In the genomic region with DNA sequence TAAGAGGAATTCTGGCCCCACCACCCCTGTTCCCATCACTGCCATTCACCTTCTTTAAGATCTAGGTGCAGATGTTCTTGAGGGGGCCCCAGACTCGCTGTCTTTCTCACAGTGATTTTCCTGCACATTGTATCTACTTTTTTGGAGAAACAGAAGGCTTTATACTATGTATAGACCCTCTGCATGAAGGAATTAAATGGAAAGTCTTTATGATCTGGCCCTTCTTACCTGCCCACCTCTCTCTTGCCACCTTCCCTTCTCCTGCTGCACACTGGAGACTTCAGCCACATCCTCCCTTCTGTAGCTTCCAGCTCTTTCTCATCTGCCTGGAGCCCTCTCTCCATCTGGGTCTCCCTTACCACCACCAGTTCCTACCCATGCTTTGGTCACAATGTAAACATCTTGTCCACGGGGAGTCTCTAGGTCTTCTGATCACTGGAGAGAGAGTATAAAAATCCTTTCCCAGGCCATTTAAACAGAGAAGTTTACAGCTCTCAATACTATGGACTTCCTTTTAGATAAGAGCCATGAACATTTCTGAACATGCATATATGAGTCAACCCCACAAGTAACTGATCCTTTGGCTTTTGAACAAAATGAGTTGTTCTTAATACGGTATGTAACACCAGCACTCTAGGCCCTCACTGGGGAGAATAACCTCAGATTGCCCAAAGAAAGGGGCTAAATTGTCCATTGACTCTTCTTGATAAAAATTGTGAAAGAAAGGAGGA, we compare ENCODE assay signal across 11 cellular contexts. TPM values are rescaled to one million over a fixed set of nuclear protein-coding genes. Genes with fewer than 3 reads are reported as not detected.
DNase-seq lines count a peak whose midpoint lies in the region; ATAC-seq, FAIRE-seq and TF ChIP-seq lines count a peak whose summit lies in the region.
"Had no signal": no experiment of that assay in that cellular context is flagged by ENCODE, and none has a peak within 500 bp of the region (broad histone marks: within the 10 kb centered on the region; RNA-seq: fewer than 3 reads in every experiment).

No MANE protein-coding gene starts in this region.

- no peaks in the 10 kb centered on the region for H3K79me2 ChIP-seq in K562 (ENCODE audit: control insufficient read depth, insufficient read depth, low read length)

- TF ChIP-seq POLR2A in K562 (conservative IDR thresholded peaks at IDR 0.05): no peak

- no TSS peak for BruUV-seq in K562 (replicated peaks; lab: Mats Ljungman, UMichigan)

- no peak overlapping the region for H3K4me3 Mint-ChIP-seq in CD8-positive, alpha-beta T cell

- no peaks in the 10 kb centered on the region for H3K9me1 ChIP-seq in K562 (ENCODE audit: control insufficient read depth, insufficient read depth, low read length)

- no peak overlapping the region for H3K9ac ChIP-seq in K562 (ENCODE audit: insufficient read depth in 1 of 2, low read depth in 2 of 2, low read length in 2 of 2)
- no peak overlapping the region for H3K9ac ChIP-seq in mucosa of rectum (ENCODE audit: low read depth in 1 of 2, low read length in 2 of 2)

- H3K9me3 Mint-ChIP-seq in CD8-positive, alpha-beta T cell: no peaks in the 10 kb centered on the region

- H3K9me3 ChIP-seq in CD8-positive, alpha-beta T cell (ENCODE audit: low read length): no peaks in the 10 kb centered on the region
- H3K9me3 ChIP-seq in K562 (replicated peaks; ENCODE audit: control insufficient read depth, insufficient read depth, low read depth, low read length): no peaks in the 10 kb centered on the region
- no peaks in the 10 kb centered on the region for H3K9me3 ChIP-seq in mucosa of rectum (ENCODE audit: control insufficient read depth in 2 of 2, low read length in 2 of 2)

- no peak overlapping the region for H3K27ac ChIP-seq in CD8-positive, alpha-beta T cell (ENCODE audit: low read depth, low read length)
- peak overlapping the region; percentile 29; the same call in 1 of the 3 replicates for H3K27ac ChIP-seq in K562 (ENCODE audit: extremely low read depth, low read depth, low read length)
- peak overlapping the region; percentile 10 to 13 for H3K27ac ChIP-seq in mucosa of rectum (ENCODE audit: low read depth in 2 of 2, low read length in 2 of 2)

- TF ChIP-seq RAD21 in K562 (CRISPR knock-in tag; conservative IDR thresholded peaks at IDR 0.05 in 1 of 2, IDR thresholded peaks at IDR 0.05 in 1 of 2): no peak

- POLR2A ChIA-PET in CD8-positive, alpha-beta T cell (lab: Charles Lee): interaction anchor here (0.8 to 2.4 kb wide), 6 partner anchors 13 to 273 kb away, joined by 3 to 9 read pairs (median 4); a partner anchor contains a TSS
- POLR2A ChIA-PET in K562 (lab: Yijun Ruan, JAX): interaction anchor here (0.6 to 1.5 kb wide), 2 partner anchors 12 to 133 kb away, joined by 3 read pairs; no protein-coding TSS in a partner anchor

- no peaks in the 10 kb centered on the region for H4K20me1 ChIP-seq in K562 (replicated peaks; ENCODE audit: control insufficient read depth, insufficient read depth, low read length)

- no peak for TF ChIP-seq CTCF in CD8-positive, alpha-beta T cell (IDR thresholded peaks at IDR 0.05)
- TF ChIP-seq CTCF in K562 (IDR thresholded peaks at IDR 0.05 in 2 of 3, conservative IDR thresholded peaks at IDR 0.05 in 1 of 3; ENCODE audit: insufficient read depth in 2 of 3, low read depth in 1 of 3, low read length in 3 of 3): no peak

- H3K4me3 ChIP-seq in CD8-positive, alpha-beta T cell (ENCODE audit: low read depth, low read length): no peak overlapping the region
- H3K4me3 ChIP-seq in K562: no peak overlapping the region
- no peak overlapping the region for H3K4me3 ChIP-seq in mucosa of rectum (ENCODE audit: low read length in 2 of 2)

- H3K27me3 ChIP-seq in CD8-positive, alpha-beta T cell (ENCODE audit: insufficient read depth, low read length): no peaks in the 10 kb centered on the region
- H3K27me3 ChIP-seq in K562 (ENCODE audit: control insufficient read depth in 2 of 2, insufficient read depth in 2 of 2, low read length in 2 of 2) (no peaks in the 10 kb centered on the region), mucosa of rectum (ENCODE audit: control insufficient read depth in 2 of 2, insufficient read depth in 2 of 2, low read length in 2 of 2) (no peaks in the 10 kb centered on the region)

- in situ Hi-C loops in K562 (cut with MboI): loop anchor here (10.0 kb wide), 1 partner anchor 184 kb away; no protein-coding TSS in a partner anchor

- no peak overlapping the region for H3K4me2 ChIP-seq in K562 (ENCODE audit: insufficient read depth, low read length)

- no peak for ATAC-seq in CD8-positive, alpha-beta T cell
- ATAC-seq in K562 (no peak), GM21528 (IDR thresholded peaks at IDR 0.05; ENCODE audit: low FRiP score, unreplicated experiment) (no peak)
- ATAC-seq: Panc1 had no signal

- H3K27me3 Mint-ChIP-seq in CD8-positive, alpha-beta T cell (ENCODE audit: low read depth): no peaks in the 10 kb centered on the region

- DNase-seq in CD8-positive, alpha-beta T cell: peak in 2 of 7 experiments; percentile 6 to 34
- peak; percentile 52 for DNase-seq in MV-4-11 (lab: John Stamatoyannopoulos, UW)
- no peak for DNase-seq in K562 (ENCODE audit: extremely low read depth in 1 of 4, low spot score in 3 of 4)
- DNase-seq in NCI-H446 (lab: John Stamatoyannopoulos, UW): no peak
- DNase-seq in EL: no peak
- no peak for DNase-seq in T-helper 9 cell
- DNase-seq: NCI-H1436 treated with DMSO at 0.1 percent for 48 hours had no signal

- H3K36me3 Mint-ChIP-seq in CD8-positive, alpha-beta T cell: peaks cover 53% of the 10 kb centered on the region

- no peak for FAIRE-seq in K562 (lab: Jason Lieb, UNC)
- FAIRE-seq: D721Med had no signal

- 9% methylated on average over 3 of the region's 3 CpGs for WGBS in K562 (ENCODE audit: insufficient coverage, low coverage, missing lambda C conversion rate)

- H2AFZ ChIP-seq in K562 (ENCODE audit: low read depth, low read length): peak overlapping the region; percentile 49; the same call in 1 of the 2 replicates

- peak overlapping the region; percentile 79 for H3K27ac Mint-ChIP-seq in CD8-positive, alpha-beta T cell

- H3K4me1 Mint-ChIP-seq in CD8-positive, alpha-beta T cell (ENCODE audit: low read depth): peaks cover 86% of the 10 kb centered on the region

- H3K36me3 ChIP-seq in CD8-positive, alpha-beta T cell (ENCODE audit: insufficient read depth, low read length): no peaks in the 10 kb centered on the region
- H3K36me3 ChIP-seq in K562 (ENCODE audit: control insufficient read depth, insufficient read depth, low read length) (no peaks in the 10 kb centered on the region), mucosa of rectum (ENCODE audit: control insufficient read depth in 2 of 2, insufficient read depth in 2 of 2, low read length in 2 of 2) (no peaks in the 10 kb centered on the region)

- intact Hi-C loops in CD8-positive, alpha-beta T cell (cut with DNase I, micrococcal nuclease): no loop called here
- intact Hi-C loops in K562 (cut with micrococcal nuclease): no loop called here

- no peak for TF ChIP-seq EP300 in K562 (IDR thresholded peaks at IDR 0.05; ENCODE audit: low read length)

- CTCF ChIA-PET in CD8-positive, alpha-beta T cell (lab: Charles Lee): interaction anchor here (1.0 to 7.1 kb wide), 15 partner anchors 10 to 277 kb away, joined by 3 to 113 read pairs (median 5); no protein-coding TSS in a partner anchor
- CTCF ChIA-PET in K562 (lab: Yijun Ruan, JAX; ENCODE audit: low intra/inter-chr PET ratio): no interaction called here

- H3K4me1 ChIP-seq in CD8-positive, alpha-beta T cell (ENCODE audit: insufficient read depth, low read length): peaks cover 82% of the 10 kb centered on the region
- peaks cover 0 to 11% of the 10 kb centered on the region in 2 experiments; a peak in 2 of 5 replicates for H3K4me1 ChIP-seq in K562 (replicated peaks in 1 of 2; ENCODE audit: control insufficient read depth in 2 of 2, insufficient read depth in 2 of 2, low read length in 2 of 2)
- peaks cover 9 to 13% of the 10 kb centered on the region in 2 donors for H3K4me1 ChIP-seq in mucosa of rectum (ENCODE audit: control insufficient read depth in 2 of 2, insufficient read depth in 2 of 2, low read length in 2 of 2)

TF ChIP-seq in K562, 482 proteins besides CTCF, POLR2A, EP300 and RAD21 (continues in another document):
- TF ChIP-seq NONO (IDR thresholded peaks at IDR 0.05; ENCODE audit: low read depth in 2 of 2, low read length in 1 of 2) (no peak), EP400 (IDR thresholded peaks at IDR 0.05) (no peak), RAD51 (IDR thresholded peaks at IDR 0.05; ENCODE audit: borderline replicate concordance, low read depth) (no peak), SNRNP70 (optimal IDR thresholded peaks at IDR 0.05; ENCODE audit: low read depth, low read length) (no peak), FOSL1 (tag; conservative IDR thresholded peaks at IDR 0.05) (peak; percentile 64; the same call in 1 of the 2 replicates), CHCHD3 (CRISPR knock-in tag; IDR thresholded peaks at IDR 0.05) (no peak)
- TF ChIP-seq, protein P1, sequence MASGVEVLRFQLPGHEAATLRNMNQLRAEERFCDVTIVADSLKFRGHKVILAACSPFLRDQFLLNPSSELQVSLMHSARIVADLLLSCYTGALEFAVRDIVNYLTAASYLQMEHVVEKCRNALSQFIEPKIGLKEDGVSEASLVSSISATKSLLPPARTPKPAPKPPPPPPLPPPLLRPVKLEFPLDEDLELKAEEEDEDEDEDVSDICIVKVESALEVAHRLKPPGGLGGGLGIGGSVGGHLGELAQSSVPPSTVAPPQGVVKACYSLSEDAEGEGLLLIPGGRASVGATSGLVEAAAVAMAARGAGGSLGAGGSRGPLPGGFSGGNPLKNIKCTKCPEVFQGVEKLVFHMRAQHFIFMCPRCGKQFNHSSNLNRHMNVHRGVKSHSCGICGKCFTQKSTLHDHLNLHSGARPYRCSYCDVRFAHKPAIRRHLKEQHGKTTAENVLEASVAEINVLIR (CRISPR knock-in tag; IDR thresholded peaks at IDR 0.05): no peak

RNA-seq across cellular contexts. Expression of a gene that starts 5.7 kb away (rescaled TPM):
- 10 to 100 TPM; 35.8 to 36.7 TPM for total RNA-seq in CD8-positive, alpha-beta T cell
- total RNA-seq in K562 (2011; cell fraction: chromatin; rRNA removed; ENCODE audit: low replicate concordance): 12.4 and 14.6 TPM in 2 replicates
- 7.8 and 9.2 TPM in 2 replicates for total RNA-seq in K562 (2011; cell fraction: nucleolus; rRNA removed)
- 8.2 and 9.0 TPM in 2 replicates for total RNA-seq in K562 (2011; cell fraction: nucleoplasm; rRNA removed)
- total RNA-seq in K562 (2014; rRNA removed) (10.0 and 12.8 TPM in 2 replicates), K562 (2014; rRNA removed; fragmentation: Illumina TruSeq; extraction: Trizol) (9.7 and 13.1 TPM in 2 replicates), K562 (2015; rRNA removed; fragmentation: Illumina TruSeq; extraction: Trizol) (9.7 and 10.7 TPM in 2 replicates), K562 (2021) (9.8 and 13.2 TPM in 2 replicates)
- polyA plus RNA-seq in K562 (2011; rRNA removed) (3.7 and 12.5 TPM in 2 replicates), K562 (2014; fragmentation: Illumina TruSeq; extraction: Trizol) (14.8 and 16.0 TPM in 2 replicates), K562 (2014; fragmentation: Nextera tagmentation; extraction: Ambion mirVana) (1 to 10 TPM; 4.9 to 6.8 TPM), K562 (2014; rRNA removed) (7.7 and 11.6 TPM in 2 replicates)
- 3.7 and 10.4 TPM in 2 replicates for polyA plus RNA-seq in K562 (2011; cell fraction: cytosol; rRNA removed)
- 4.7 and 19.4 TPM in 2 replicates for polyA plus RNA-seq in K562 (2011; cell fraction: nucleus; rRNA removed)
- polyA plus RNA-seq in K562 (2012): 16.8 and 21.5 TPM in 2 replicates
- polyA minus RNA-seq in K562 (2011; rRNA and poly(A)+ RNA removed): 3.0 and 9.5 TPM in 2 replicates
- polyA minus RNA-seq in K562 (2011; cell fraction: cytosol; rRNA and poly(A)+ RNA removed): 0.73 and 5.9 TPM in 2 replicates
- polyA minus RNA-seq in K562 (2011; cell fraction: nucleus; rRNA and poly(A)+ RNA removed): 3.0 and 7.9 TPM in 2 replicates
